8 cellular contexts compared by ENCODE assay signal in the genomic region with DNA sequence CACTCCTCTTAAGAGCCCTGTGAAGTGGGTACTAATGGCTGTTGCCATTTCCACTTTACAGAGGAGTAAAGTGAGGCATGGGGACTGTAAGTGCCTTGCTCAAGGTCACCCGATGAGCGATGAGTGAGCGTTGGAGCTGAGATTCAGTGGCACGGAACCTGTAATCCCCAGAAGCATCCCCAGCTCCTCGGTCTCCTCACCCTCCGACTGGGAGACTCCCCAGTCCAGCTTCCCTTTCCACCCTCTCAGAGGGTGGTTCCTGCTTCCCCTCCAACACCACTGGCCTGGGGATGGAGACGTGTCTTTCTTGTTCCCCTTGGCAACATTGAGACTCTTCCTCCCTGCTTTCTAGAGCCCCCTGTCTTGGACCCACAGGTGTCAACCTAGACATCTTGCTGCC. TPM values are rescaled to one million over a fixed set of nuclear protein-coding genes. Genes with fewer than 3 reads are reported as not detected.
"Had no signal": no experiment of that assay in that cellular context is flagged by ENCODE, and none has a peak within 500 bp of the region (broad histone marks: within the 10 kb centered on the region; RNA-seq: fewer than 3 reads in every experiment).

No MANE protein-coding gene starts in this region.

- FAIRE-seq: G401.6, GM12878, GM12891, GM12892, GM18507 had no signal

- DNase-seq: GDM1, GF-D8 had no signal

- H3K4me3 ChIP-seq: GM12878 had no signal

RNA-seq across cellular contexts. Expression of gene TMEM63C, which starts 32.6 kb away (rescaled TPM):
- total RNA-seq: G401 had no signal

RNA-seq across cellular contexts. Expression of gene NGB, which starts 56.8 kb away (rescaled TPM):
- total RNA-seq: G401, GM12878 had no signal
